In the genomic region with DNA sequence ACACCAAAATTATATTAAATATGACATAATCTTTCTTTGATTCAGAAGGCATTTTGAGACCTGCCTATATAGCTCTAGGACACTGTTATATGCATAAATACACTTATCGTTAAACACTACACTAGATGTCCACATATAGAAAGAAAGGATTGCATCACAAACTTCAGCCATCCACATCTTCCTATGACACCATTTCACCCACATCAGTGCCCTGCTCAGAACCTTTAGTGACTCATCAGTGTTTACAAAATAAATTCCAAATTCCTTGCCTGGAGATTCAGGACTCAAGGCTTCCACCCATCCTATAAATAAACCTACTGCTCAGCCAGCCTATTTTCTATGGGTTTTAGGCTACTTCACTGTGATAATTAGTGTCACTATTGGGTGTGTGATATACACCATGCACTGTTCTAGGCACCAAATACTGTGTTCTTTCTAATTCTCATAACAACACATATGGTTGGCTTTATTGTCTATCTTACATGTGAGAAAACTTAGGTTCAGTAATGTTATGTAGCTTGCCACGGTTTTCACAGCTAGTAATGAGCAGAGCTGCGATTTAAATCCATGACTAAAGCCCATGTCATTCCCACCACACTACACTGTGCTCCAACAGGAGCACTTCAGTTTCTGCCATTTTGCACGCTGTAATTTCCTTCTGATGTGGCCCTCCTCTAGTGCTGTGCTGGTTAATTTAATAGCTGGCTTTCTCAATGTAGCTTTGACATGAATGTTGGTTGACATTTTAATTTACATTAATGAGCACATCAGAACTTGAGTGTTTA, we compare ENCODE assay signal across 15 cellular contexts.
DNase-seq lines count a peak whose midpoint lies in the region; FAIRE-seq and TF ChIP-seq lines count a peak whose summit lies in the region.
"Had no signal": no experiment of that assay in that cellular context is flagged by ENCODE, and none has a peak within 500 bp of the region (broad histone marks: within the 10 kb centered on the region; RNA-seq: fewer than 3 reads in every experiment).

No MANE protein-coding gene starts in this region.

- H3K4me3 ChIP-seq in astrocyte (ENCODE audit: insufficient read depth, low read depth, low read length) (no peak overlapping the region), neural progenitor cell (no peak overlapping the region)
- H3K4me3 ChIP-seq: coronary artery, psoas muscle, thoracic aorta had no signal

- peak overlapping the region; percentile 70 for H3K4me2 ChIP-seq in astrocyte (ENCODE audit: low read length)
- no peak overlapping the region for H3K4me2 ChIP-seq in neural progenitor cell

- H3K9me3 Mint-ChIP-seq in astrocyte (ENCODE audit: unreplicated experiment) (no peaks in the 10 kb centered on the region), neural progenitor cell (no peaks in the 10 kb centered on the region)
- no peaks in the 10 kb centered on the region for H3K9me3 Mint-ChIP-seq in activated CD4-positive, alpha-beta T cell treated with anti-CD3 and anti-CD28 coated beads, Interleukin-2, amount 10 ng/mL, durations not matched to agents 7 days and 5 days
- H3K9me3 Mint-ChIP-seq: activated T-helper 2 cell treated with anti-CD3 and anti-CD28 coated beads, Interferon-gamma antibody, Interleukin-2, Interleukin-4, amounts not matched to agents 10 μg/mL and 5 μg/mL and 100 μg/mL, durations not matched to agents 14 hours and 24 hours and 36 hours; CD8-positive, alpha-beta T cell; memory B cell had no signal

- H3K4me1 Mint-ChIP-seq in astrocyte (ENCODE audit: low read depth, unreplicated experiment) (peaks cover 5% of the 10 kb centered on the region), neural progenitor cell (peaks cover 14% of the 10 kb centered on the region)
- no peaks in the 10 kb centered on the region for H3K4me1 Mint-ChIP-seq in activated CD4-positive, alpha-beta T cell treated with anti-CD3 and anti-CD28 coated beads, Interleukin-2, amount 10 ng/mL, durations not matched to agents 7 days and 5 days
- H3K4me1 Mint-ChIP-seq: memory B cell had no signal

- H3F3A ChIP-seq in neural progenitor cell (ENCODE audit: low read depth): no peaks in the 10 kb centered on the region

- POLR2A ChIA-PET in activated CD4-positive, alpha-beta T cell treated with anti-CD3 and anti-CD28 coated beads, Interleukin-2, amount 10 ng/mL, durations not matched to agents 7 days and 5 days (lab: Charles Lee): no interaction called here

- H3K27me3 ChIP-seq in astrocyte (ENCODE audit: insufficient read depth, low read length) (no peaks in the 10 kb centered on the region), neural progenitor cell (no peaks in the 10 kb centered on the region)

- H3K79me2 ChIP-seq in astrocyte (ENCODE audit: insufficient read depth, low read length) (no peaks in the 10 kb centered on the region), neural progenitor cell (ENCODE audit: low read depth) (no peaks in the 10 kb centered on the region)

- H3K27ac ChIP-seq in astrocyte (ENCODE audit: low read depth, low read length) (peak overlapping the region; percentile 79), neural progenitor cell (no peak overlapping the region)
- H3K27ac ChIP-seq: coronary artery, psoas muscle, thoracic aorta had no signal

- H3K4me3 Mint-ChIP-seq in astrocyte (ENCODE audit: unreplicated experiment) (no peak overlapping the region), neural progenitor cell (no peak overlapping the region)
- no peak overlapping the region for H3K4me3 Mint-ChIP-seq in activated CD4-positive, alpha-beta T cell treated with anti-CD3 and anti-CD28 coated beads, Interleukin-2, amount 10 ng/mL, durations not matched to agents 7 days and 5 days
- H3K4me3 Mint-ChIP-seq: CD8-positive, alpha-beta T cell; memory B cell had no signal

- H3K27ac Mint-ChIP-seq in astrocyte (ENCODE audit: unreplicated experiment) (no peak overlapping the region), neural progenitor cell (no peak overlapping the region)
- no peak overlapping the region for H3K27ac Mint-ChIP-seq in activated CD4-positive, alpha-beta T cell treated with anti-CD3 and anti-CD28 coated beads, Interleukin-2, amount 10 ng/mL, durations not matched to agents 7 days and 5 days
- H3K27ac Mint-ChIP-seq: activated T-helper 2 cell treated with anti-CD3 and anti-CD28 coated beads, Interferon-gamma antibody, Interleukin-2, Interleukin-4, amounts not matched to agents 10 μg/mL and 5 μg/mL and 100 μg/mL, durations not matched to agents 14 hours and 24 hours and 36 hours; CD8-positive, alpha-beta T cell; memory B cell had no signal

- H4K20me1 ChIP-seq in astrocyte (ENCODE audit: insufficient read depth, low read length) (no peaks in the 10 kb centered on the region), neural progenitor cell (ENCODE audit: low read depth) (no peaks in the 10 kb centered on the region)

- H3K4me1 ChIP-seq in astrocyte (ENCODE audit: insufficient read depth, low read length): peaks cover 21% of the 10 kb centered on the region
- no peaks in the 10 kb centered on the region for H3K4me1 ChIP-seq in neural progenitor cell
- H3K4me1 ChIP-seq: psoas muscle had no signal

- H3K9me3 ChIP-seq in astrocyte (ENCODE audit: insufficient read depth, low read depth, low read length) (no peaks in the 10 kb centered on the region), neural progenitor cell (ENCODE audit: low read depth) (no peaks in the 10 kb centered on the region)
- H3K9me3 ChIP-seq: psoas muscle, thoracic aorta had no signal

- H3K27me3 Mint-ChIP-seq in astrocyte (ENCODE audit: low read depth, unreplicated experiment) (no peaks in the 10 kb centered on the region), neural progenitor cell (ENCODE audit: insufficient read depth, low read depth) (peaks cover 8% of the 10 kb centered on the region)
- no peaks in the 10 kb centered on the region for H3K27me3 Mint-ChIP-seq in activated CD4-positive, alpha-beta T cell treated with anti-CD3 and anti-CD28 coated beads, Interleukin-2, amount 10 ng/mL, durations not matched to agents 7 days and 5 days

- FAIRE-seq in HTR-8/SVneo (lab: Jason Lieb, UNC): no peak
- FAIRE-seq in astrocyte (lab: Jason Lieb, UNC): peak; percentile 32

- DNase-seq in AG09319 (ENCODE audit: extremely low read depth, low read depth): peak; percentile 22
- peak; percentile 52 for DNase-seq in HTR-8/SVneo (ENCODE audit: insufficient read length, low spot score)
- DNase-seq in astrocyte (ENCODE audit: low read depth): peak; percentile 81
- peak; percentile 90 for DNase-seq in iris pigment epithelial cell (ENCODE audit: low read depth)
- no peak for DNase-seq in activated CD4-positive, alpha-beta T cell treated with anti-CD3 and anti-CD28 coated beads for 4 hours
- no peak for DNase-seq in activated CD4-positive, alpha-beta T cell treated with anti-CD3 and anti-CD28 coated beads, Interleukin-2, amount 10 ng/mL, durations not matched to agents 7 days and 5 days
- no peak for DNase-seq in neural progenitor cell (ENCODE audit: low spot score)
- DNase-seq in NCI-H2029 treated with DMSO at 0.1 percent for 48 hours (lab: John Stamatoyannopoulos, UW): no peak
- DNase-seq: CD8-positive, alpha-beta T cell; NCI-H146; psoas muscle had no signal

- CTCF ChIA-PET in activated CD4-positive, alpha-beta T cell treated with anti-CD3 and anti-CD28 coated beads, Interleukin-2, amount 10 ng/mL, durations not matched to agents 7 days and 5 days (lab: Charles Lee): no interaction called here

- TF ChIP-seq CTCF in AG09319 (IDR thresholded peaks at IDR 0.05; ENCODE audit: low read depth, low read length): no peak
- TF ChIP-seq CTCF in astrocyte (IDR thresholded peaks at IDR 0.05; ENCODE audit: insufficient read depth, low read depth, low read length): no peak
- no peak for TF ChIP-seq CTCF in neural progenitor cell (IDR thresholded peaks at IDR 0.05)

- H3K36me3 ChIP-seq in astrocyte (ENCODE audit: insufficient read depth, low read length) (no peaks in the 10 kb centered on the region), neural progenitor cell (no peaks in the 10 kb centered on the region)
- H3K36me3 ChIP-seq: thoracic aorta had no signal

- H3K9ac ChIP-seq in astrocyte (ENCODE audit: low read length) (no peak overlapping the region), neural progenitor cell (no peak overlapping the region)

- H3K36me3 Mint-ChIP-seq in astrocyte (ENCODE audit: low read depth, unreplicated experiment) (no peaks in the 10 kb centered on the region), neural progenitor cell (peaks cover 2% of the 10 kb centered on the region)
- no peaks in the 10 kb centered on the region for H3K36me3 Mint-ChIP-seq in activated CD4-positive, alpha-beta T cell treated with anti-CD3 and anti-CD28 coated beads, Interleukin-2, amount 10 ng/mL, durations not matched to agents 7 days and 5 days (ENCODE audit: low read depth)
- H3K36me3 Mint-ChIP-seq: CD8-positive, alpha-beta T cell; memory B cell had no signal

- H2AFZ ChIP-seq in astrocyte (ENCODE audit: low read depth, low read length): no peak overlapping the region
- H2AFZ ChIP-seq in neural progenitor cell (replicated peaks): no peak overlapping the region

Comparison
In these comparisons a context has a peak if more than half of its experiments do, and no peak if none do; other contexts are left out.
1. DNase-seq: peak in AG09319 (single experiment), HTR-8/SVneo (single experiment), astrocyte (single experiment) and iris pigment epithelial cell (single experiment); none in activated CD4-positive, alpha-beta T cell treated with anti-CD3 and anti-CD28 coated beads for 4 hours (0 of 2), activated CD4-positive, alpha-beta T cell treated with anti-CD3 and anti-CD28 coated beads, Interleukin-2, amount 10 ng/mL, durations not matched to agents 7 days and 5 days (single experiment), neural progenitor cell (single experiment) and NCI-H2029 treated with DMSO at 0.1 percent for 48 hours (single experiment).